Comparison of ENCODE assay signal across 1 cellular context in genomic region chrX:37565254-37565653, GRCh38. TPM values are rescaled to one million over a fixed set of nuclear protein-coding genes. Genes with fewer than 3 reads are reported as not detected.
"Had no signal": no experiment of that assay in that cellular context is flagged by ENCODE, and none has a peak within 500 bp of the region (broad histone marks: within the 10 kb centered on the region; RNA-seq: fewer than 3 reads in every experiment).

No MANE protein-coding gene starts in this region.

RNA-seq across cellular contexts. Expression of gene LANCL3, which starts 6.2 kb away (rescaled TPM):
- polyA plus RNA-seq: naive thymus-derived CD4-positive, alpha-beta T cell had no signal
